1 cellular context compared by ENCODE assay signal in genomic region chr12:96048392-96048969, GRCh38.
TF ChIP-seq lines count a peak whose summit lies in the region.

No MANE protein-coding gene starts in this region.

TF ChIP-seq in endothelial cell of umbilical vein, 7 proteins besides CTCF, POLR2A, EP300 and RAD21:
- TF ChIP-seq POLR2AphosphoS5 (IDR thresholded peaks at IDR 0.05; ENCODE audit: insufficient read depth, low read depth, low read length) (no peak), JUN (IDR thresholded peaks at IDR 0.05; ENCODE audit: borderline replicate concordance, insufficient read depth, insufficient read length, low read depth) (no peak), EZH2 (IDR thresholded peaks at IDR 0.05; ENCODE audit: borderline replicate concordance, low read depth, low read length, severe bottlenecking) (no peak), FOS (IDR thresholded peaks at IDR 0.05; ENCODE audit: borderline replicate concordance, insufficient read depth, low read length) (no peak), GATA2 (IDR thresholded peaks at IDR 0.05; ENCODE audit: insufficient read depth, insufficient read length, low read depth, low read length) (no peak), MYC (IDR thresholded peaks at IDR 0.05; ENCODE audit: low read depth, low read length) (no peak)
- TF ChIP-seq, protein P1, sequence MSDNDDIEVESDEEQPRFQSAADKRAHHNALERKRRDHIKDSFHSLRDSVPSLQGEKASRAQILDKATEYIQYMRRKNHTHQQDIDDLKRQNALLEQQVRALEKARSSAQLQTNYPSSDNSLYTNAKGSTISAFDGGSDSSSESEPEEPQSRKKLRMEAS (IDR thresholded peaks at IDR 0.05; ENCODE audit: insufficient read depth, insufficient read length): no peak
